In genomic region chr4:89111833-89112563, GRCh38 we compare ENCODE assay signal across 8 cellular contexts. TPM values are rescaled to one million over a fixed set of nuclear protein-coding genes. Genes with fewer than 3 reads are reported as not detected.
DNase-seq lines count a peak whose midpoint lies in the region; ATAC-seq, FAIRE-seq and TF ChIP-seq lines count a peak whose summit lies in the region.

No MANE protein-coding gene starts in this region.

- H4K5ac ChIP-seq in H1 (ENCODE audit: insufficient read length, low read depth, low read length) = no peak overlapping the region

- H2BK15ac ChIP-seq in H1 (ENCODE audit: low read length) = no peak overlapping the region

- no peak overlapping the region for H2BK120ac ChIP-seq in H1 (replicated peaks; ENCODE audit: low read depth, low read length)

- H3K27me3 ChIP-seq in AG04450 (ENCODE audit: control insufficient read depth, insufficient read depth, low read length) (peaks cover 25% of the 10 kb centered on the region), H1 (replicated peaks in 1 of 4; ENCODE audit: control insufficient read depth in 3 of 4, extremely low read depth in 1 of 4, insufficient read depth in 3 of 4, low read length in 3 of 4) (peaks cover 2 to 22% (median 15%) of the 10 kb centered on the region in 4 experiments; a peak in 6 of 7 replicates), muscle layer of colon (ENCODE audit: control insufficient read depth in 1 of 2, insufficient read depth in 2 of 2, low read length in 2 of 2) (no peaks in the 10 kb centered on the region)

- no peak for FAIRE-seq in H1 (lab: Jason Lieb, UNC)

- H2BK20ac ChIP-seq in H1 (ENCODE audit: low read length) = no peak overlapping the region

- no peak overlapping the region for H2AK5ac ChIP-seq in H1 (ENCODE audit: low read depth, low read length)

- peak overlapping the region; percentile 73 to 79 for H3K4me2 ChIP-seq in H1 (ENCODE audit: insufficient read depth in 1 of 2, low read depth in 2 of 2, low read length in 2 of 2)

- POLR2A ChIA-PET in AG04450 (lab: Yijun Ruan, JAX) (no interaction called here), RWPE1 (lab: Yijun Ruan, JAX; ENCODE audit: low non-redundant PET) (no interaction called here), H1 (lab: Charles Lee; ENCODE audit: partially characterized antibody) (interaction anchor here (0.6 to 1.3 kb wide), 3 partner anchors 57 to 298 kb away, joined by 3 read pairs; no protein-coding TSS in a partner anchor)

- TF ChIP-seq CTCF in AG04450 (IDR thresholded peaks at IDR 0.05; ENCODE audit: low read depth, low read length) (no peak), GM12865 (IDR thresholded peaks at IDR 0.05; ENCODE audit: insufficient read depth, low read depth, low read length, missing control alignments) (no peak), RWPE1 (conservative IDR thresholded peaks at IDR 0.05; ENCODE audit: low read depth) (no peak), H1 (IDR thresholded peaks at IDR 0.05; ENCODE audit: control extremely low read depth in 1 of 3, insufficient read depth in 1 of 3, low read depth in 1 of 3, low read length in 3 of 3) (no peak)

- H3K27ac ChIP-seq in AG04450 (ENCODE audit: low read depth, low read length) (peak overlapping the region; percentile 75), RWPE1 (peak overlapping the region; percentile 81), H1 (ENCODE audit: low read depth, low read length) (no peak overlapping the region), muscle layer of colon (ENCODE audit: low read depth, low read length) (peak overlapping the region; percentile 64)

- H3K36me3 ChIP-seq in H1 (ENCODE audit: control insufficient read depth in 2 of 4, insufficient read depth in 4 of 4, low read length in 3 of 4) (no peaks in the 10 kb centered on the region), muscle layer of colon (ENCODE audit: insufficient read depth, low read length) (no peaks in the 10 kb centered on the region)

- no peak overlapping the region for H2BK5ac ChIP-seq in H1 (ENCODE audit: low read depth, low read length)

- no peak overlapping the region for H3K23ac ChIP-seq in H1 (ENCODE audit: insufficient read length)

- H4K91ac ChIP-seq in H1 (replicated peaks; ENCODE audit: insufficient read length, low read length) = no peak overlapping the region

- peaks cover 5% of the 10 kb centered on the region; the same call in 1 of the 2 replicates for H3K23me2 ChIP-seq in H1 (ENCODE audit: low read depth, low read length)

- peak overlapping the region; percentile 95; the same call in 1 of the 2 replicates for H3K18ac ChIP-seq in H1 (ENCODE audit: extremely low read depth, low read length)

- ATAC-seq in GM18517 (IDR thresholded peaks at IDR 0.05; ENCODE audit: unreplicated experiment) = no peak

- 0 out of 2 replicates have a peak overlapping the region, but pooled peaks have one; percentile 8 for H2AFZ ChIP-seq in H1 (ENCODE audit: low read length)

- H3K4me1 ChIP-seq in H1 (replicated peaks in 1 of 4; ENCODE audit: control insufficient read depth in 3 of 4, insufficient read depth in 4 of 4, low read length in 3 of 4) = peaks cover 0 to 5% (median 2%) of the 10 kb centered on the region in 4 experiments; a peak in 3 of 7 replicates
- peaks cover 6% of the 10 kb centered on the region for H3K4me1 ChIP-seq in muscle layer of colon (ENCODE audit: insufficient read depth, low read length)

- H3K79me1 ChIP-seq in H1 (ENCODE audit: low read depth, low read length) = no peaks in the 10 kb centered on the region

- peak; percentile 73 for DNase-seq in AG04450 (ENCODE audit: low read depth, low spot score)
- DNase-seq in GM12865 (ENCODE audit: low read depth) = no peak
- DNase-seq in RWPE1 (ENCODE audit: low spot score) = peak; percentile 87
- DNase-seq in H1 (ENCODE audit: low read depth in 1 of 2, low spot score in 2 of 2) = no peak
- no peak for DNase-seq in stimulated activated CD4-positive, alpha-beta T cell treated with anti-CD3 and anti-CD28 coated beads, Interleukin-2, amount 100 ng/mL, for 48 hours
- DNase-seq in NCI-H2029 (lab: John Stamatoyannopoulos, UW) = no peak

- peak overlapping the region in 2 of 4 experiments; percentile 71 to 78; a peak in 5 of 7 replicates for H3K9ac ChIP-seq in H1 (replicated peaks in 1 of 4; ENCODE audit: extremely low read depth in 1 of 4, low read depth in 3 of 4, low read length in 3 of 4)
- H3K9ac ChIP-seq in muscle layer of colon (ENCODE audit: low read length) = peak overlapping the region; percentile 16

- H3K56ac ChIP-seq in H1 (replicated peaks; ENCODE audit: insufficient read length, low read depth, low read length) = no peak overlapping the region

- H3K4ac ChIP-seq in H1 (replicated peaks; ENCODE audit: insufficient read length, low read depth, low read length) = no peak overlapping the region

- TF ChIP-seq RAD21 in H1 (IDR thresholded peaks at IDR 0.05 in 1 of 2, conservative IDR thresholded peaks at IDR 0.05 in 1 of 2; ENCODE audit: low read depth in 2 of 2, low read length in 2 of 2) = no peak

- H2BK12ac ChIP-seq in H1 (ENCODE audit: low read depth, low read length) = no peak overlapping the region; the same call in 1 of the 2 replicates

- H3K4me3 ChIP-seq in AG04450 (ENCODE audit: low read depth, low read length) = peak overlapping the region; percentile 85
- peak overlapping the region; percentile 79 for H3K4me3 ChIP-seq in GM12865 (ENCODE audit: low read depth, low read length)
- peak overlapping the region; percentile 68 to 79 (median 72) for H3K4me3 ChIP-seq in H1 (ENCODE audit: extremely low read depth in 1 of 4, insufficient read depth in 2 of 4, low read depth in 3 of 4, low read length in 4 of 4)
- peak overlapping the region; percentile 64 to 94 for H3K4me3 ChIP-seq in muscle layer of colon (ENCODE audit: low read depth in 1 of 2, low read length in 2 of 2)

- H4K20me1 ChIP-seq in H1 (replicated peaks in 1 of 2; ENCODE audit: control insufficient read depth in 1 of 2, insufficient read depth in 2 of 2, low read length in 2 of 2) = no peaks in the 10 kb centered on the region

- WGBS in H1 (ENCODE audit: extremely low coverage in 1 of 2, insufficient coverage in 1 of 2, insufficient read length in 1 of 2, insufficient replicate concordance in 2 of 2, low coverage in 1 of 2, low lambda C conversion rate in 2 of 2, missing lambda C conversion rate in 1 of 2), 2 experiments = 38% methylated on average over 15 of the region's 15 CpGs; no CpG with 5 or more reads in 1 of the 2 experiments

- no peak overlapping the region for H3K14ac ChIP-seq in H1 (ENCODE audit: insufficient read length)

- no peak for TF ChIP-seq POLR2A in H1 (IDR thresholded peaks at IDR 0.05; ENCODE audit: control extremely low read depth in 1 of 2, low read depth in 2 of 2, low read length in 2 of 2)

- H3K79me2 ChIP-seq in H1 (ENCODE audit: control insufficient read depth in 1 of 2, insufficient read depth in 2 of 2, low read length in 2 of 2) = no peaks in the 10 kb centered on the region

- peak overlapping the region; percentile 40; the same call in 1 of the 2 replicates for H4K8ac ChIP-seq in H1 (ENCODE audit: extremely low read depth, insufficient read depth, low read length)

- CTCF ChIA-PET in AG04450 (lab: Charles Lee) = interaction anchor here (0.7 to 1.0 kb wide), 2 partner anchors 11 to 15 kb away, joined by 3 to 5 read pairs; no protein-coding TSS in a partner anchor
- CTCF ChIA-PET in RWPE1 (lab: Yijun Ruan, JAX) = interaction anchor here (0.7 kb wide), 1 partner anchor 281 kb away, joined by 3 read pairs; no protein-coding TSS in a partner anchor
- CTCF ChIA-PET in H1 (lab: Charles Lee; ENCODE audit: partially characterized antibody) = interaction anchor here (1.0 to 1.9 kb wide), 2 partner anchors 91 to 293 kb away, joined by 3 to 4 read pairs; no protein-coding TSS in a partner anchor

- peaks cover 5% of the 10 kb centered on the region; the same call in 1 of the 2 replicates for H3K9me3 ChIP-seq in AG04450 (ENCODE audit: control insufficient read depth, insufficient read depth, low read length)
- peaks cover 0 to 3% of the 10 kb centered on the region in 2 experiments; a peak in 2 of 4 replicates for H3K9me3 ChIP-seq in H1 (ENCODE audit: insufficient read depth in 2 of 2, low read depth in 1 of 2, low read length in 1 of 2)
- H3K9me3 ChIP-seq in muscle layer of colon (ENCODE audit: low read length) = no peaks in the 10 kb centered on the region

- TF ChIP-seq EP300 in H1 (IDR thresholded peaks at IDR 0.05; ENCODE audit: borderline replicate concordance in 1 of 2, low read depth in 2 of 2, low read length in 2 of 2) = no peak

TF ChIP-seq in H1, 55 proteins besides CTCF, POLR2A, EP300 and RAD21:
- TF ChIP-seq SIX5 (IDR thresholded peaks at IDR 0.05; ENCODE audit: low read depth, low read length) = no peak
- TF ChIP-seq CEBPB (IDR thresholded peaks at IDR 0.05; ENCODE audit: low read depth, low read length) = peak; percentile 93

RNA-seq across cellular contexts. Expression of gene TIGD2, which starts 0.7 kb away (rescaled TPM):
- polyA plus RNA-seq in AG04450 (2011; rRNA removed) (7.2 and 9.3 TPM in 2 replicates), H1 (2011; rRNA removed) (1.8 and 2.4 TPM in 2 replicates)
- polyA minus RNA-seq in AG04450 (2011; rRNA and poly(A)+ RNA removed) = 5.6 and 9.8 TPM in 2 replicates
- 5.7 and 5.9 TPM in 2 replicates for total RNA-seq in H1 (2021; fragmentation: NEBNext Ultra II Directional; extraction: Animal tissue kit (Norgen Biotek cat#: 25700))
- polyA plus RNA-seq in H1 (2011; cell fraction: cytosol; rRNA removed) = 2.1 TPM
- polyA plus RNA-seq in H1 (2011; cell fraction: nucleus; rRNA removed) = 1.8 TPM
- 3.5 to 5.7 TPM (median 3.7 TPM) in 4 replicates for polyA plus RNA-seq in H1 (2012, experiment 1 of 2)
- 0.62 TPM for polyA plus RNA-seq in H1 (2012, experiment 2 of 2)
- 4.3 TPM for polyA plus RNA-seq in H1 (2013, experiment 1 of 2)
- 4.1 TPM for polyA plus RNA-seq in H1 (2013, experiment 2 of 2)
- 3.2 and 5.1 TPM in 2 replicates for polyA minus RNA-seq in H1 (2011; rRNA and poly(A)+ RNA removed)
- 1.7 TPM for polyA minus RNA-seq in H1 (2011; cell fraction: cytosol; rRNA and poly(A)+ RNA removed)
- 7.4 TPM for polyA minus RNA-seq in H1 (2011; cell fraction: nucleus; rRNA and poly(A)+ RNA removed)

RNA-seq across cellular contexts. Expression of gene FAM13A, which starts 55.0 kb away (rescaled TPM):
- 21.3 and 27.6 TPM in 2 replicates for polyA plus RNA-seq in AG04450 (2011; rRNA removed)
- polyA minus RNA-seq in AG04450 (2011; rRNA and poly(A)+ RNA removed) = 41.2 and 46.4 TPM in 2 replicates
- total RNA-seq in H1 (2021; fragmentation: NEBNext Ultra II Directional; extraction: Animal tissue kit (Norgen Biotek cat#: 25700)) = 16.2 and 16.5 TPM in 2 replicates
- 7.1 and 8.7 TPM in 2 replicates for polyA plus RNA-seq in H1 (2011; rRNA removed)
- 9.1 TPM for polyA plus RNA-seq in H1 (2011; cell fraction: cytosol; rRNA removed)
- polyA plus RNA-seq in H1 (2011; cell fraction: nucleus; rRNA removed) = 13.9 TPM
- 7.3 to 9.7 TPM (median 8.4 TPM) in 4 replicates for polyA plus RNA-seq in H1 (2012, experiment 1 of 2)
- polyA plus RNA-seq in H1 (2012, experiment 2 of 2) = 0.56 TPM
- 9.7 TPM for polyA plus RNA-seq in H1 (2013, experiment 1 of 2)
- 8.6 TPM for polyA plus RNA-seq in H1 (2013, experiment 2 of 2)
- polyA minus RNA-seq in H1 (2011; rRNA and poly(A)+ RNA removed) = 26.1 and 29.0 TPM in 2 replicates
- 9.9 TPM for polyA minus RNA-seq in H1 (2011; cell fraction: cytosol; rRNA and poly(A)+ RNA removed)
- polyA minus RNA-seq in H1 (2011; cell fraction: nucleus; rRNA and poly(A)+ RNA removed) = 59.6 TPM

Comparison
In these comparisons a context has a peak if more than half of its experiments do, and no peak if none do; other contexts are left out.
1. DNase-seq: peak in AG04450 (single experiment) and RWPE1 (single experiment); none in GM12865 (single experiment), H1 (0 of 2), stimulated activated CD4-positive, alpha-beta T cell treated with anti-CD3 and anti-CD28 coated beads, Interleukin-2, amount 100 ng/mL, for 48 hours (0 of 2) and NCI-H2029 (single experiment).
2. Peak in every context shown above with its lines, with median percentiles within 50 percentile points of each other: H3K4me3 ChIP-seq.